In genomic region chr16:4744758-4745569, GRCh38 we compare ENCODE assay signal across 1 cellular context.
TF ChIP-seq lines count a peak whose summit lies in the region.

No MANE protein-coding gene starts in this region.

TF ChIP-seq in GM23338, 12 proteins besides CTCF, POLR2A, EP300 and RAD21 (continued from another document):
- TF ChIP-seq REST (IDR thresholded peaks at IDR 0.05; ENCODE audit: unreplicated experiment) (no peak), ZNF462 (CRISPR knock-in tag; IDR thresholded peaks at IDR 0.05) (no peak), JUNB (IDR thresholded peaks at IDR 0.05; ENCODE audit: unreplicated experiment) (no peak), STAT1 (IDR thresholded peaks at IDR 0.05; ENCODE audit: unreplicated experiment) (no peak), EZH2phosphoT487 (IDR thresholded peaks at IDR 0.05; ENCODE audit: unreplicated experiment) (no peak), ETS1 (IDR thresholded peaks at IDR 0.05) (no peak), POLR2AphosphoS5 (IDR thresholded peaks at IDR 0.05; ENCODE audit: low read depth) (no peak), CREB1 (CRISPR knock-in tag; IDR thresholded peaks at IDR 0.05; ENCODE audit: low read depth) (no peak)
